In the genomic region with DNA sequence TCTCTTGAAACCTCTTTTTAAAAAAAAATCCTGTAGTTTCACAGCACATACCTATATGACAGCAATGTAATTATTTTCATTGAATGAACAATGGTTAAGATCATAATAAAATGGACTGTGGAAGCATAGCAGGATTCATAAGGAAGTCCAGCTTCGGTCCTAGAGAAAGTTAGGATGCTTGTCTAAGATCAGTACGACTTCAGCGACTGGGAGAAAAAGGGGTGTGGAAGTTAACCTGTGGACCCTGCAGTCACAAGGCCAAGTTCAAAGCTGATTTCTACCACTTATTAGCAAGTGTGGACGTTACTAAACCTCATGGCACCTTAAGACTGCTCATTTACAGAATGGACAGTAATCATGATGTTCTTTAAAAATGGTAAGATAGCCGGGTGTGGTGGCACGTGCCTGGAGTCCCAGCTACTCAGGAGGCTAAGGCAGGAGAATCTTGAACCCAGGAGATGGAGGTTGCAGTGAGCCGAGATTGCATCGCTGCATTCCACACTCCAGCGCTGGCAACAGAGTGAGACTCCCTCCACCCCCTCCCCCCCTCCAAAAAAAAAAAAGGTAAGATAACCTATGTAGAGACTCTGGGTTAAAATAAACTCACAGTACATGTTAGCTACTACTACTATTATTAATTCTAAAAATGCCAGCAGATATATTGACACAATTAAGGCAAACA, we compare ENCODE assay signal across 14 cellular contexts.
DNase-seq lines count a peak whose midpoint lies in the region; ATAC-seq and TF ChIP-seq lines count a peak whose summit lies in the region.
"Had no signal": no experiment of that assay in that cellular context is flagged by ENCODE, and none has a peak within 500 bp of the region (broad histone marks: within the 10 kb centered on the region; RNA-seq: fewer than 3 reads in every experiment).

No MANE protein-coding gene starts in this region.

- TF ChIP-seq POLR2A in sigmoid colon (IDR thresholded peaks at IDR 0.05) (no peak), gastroesophageal sphincter (IDR thresholded peaks at IDR 0.05) (no peak)

- H2BK12ac ChIP-seq in trophoblast cell (ENCODE audit: low read length), result no peak overlapping the region

- H3K27ac ChIP-seq in GM23338 (ENCODE audit: low read depth) (no peak overlapping the region), coronary artery (no peak overlapping the region), sigmoid colon (peak overlapping the region in 2 of 4 donors; percentile 9 to 32), gastroesophageal sphincter (no peak overlapping the region), trophoblast cell (ENCODE audit: low read depth, low read length) (no peak overlapping the region)
- H3K27ac ChIP-seq: vagina had no signal

- H3K9me3 Mint-ChIP-seq in GM23338, result no peaks in the 10 kb centered on the region

- no peak overlapping the region for H4K12ac ChIP-seq in trophoblast cell (ENCODE audit: low read depth, low read length)

- peaks cover 6% of the 10 kb centered on the region for H3K4me1 ChIP-seq in BE2C
- peaks cover 16% of the 10 kb centered on the region for H3K4me1 ChIP-seq in GM23338 (ENCODE audit: insufficient read depth)
- peaks cover 42% of the 10 kb centered on the region for H3K4me1 ChIP-seq in mucosa of stomach (ENCODE audit: control insufficient read depth, insufficient read depth, low read length)
- peaks cover 0 to 51% (median 23%) of the 10 kb centered on the region in 4 donors for H3K4me1 ChIP-seq in sigmoid colon
- H3K4me1 ChIP-seq in gastroesophageal sphincter, result peaks cover 0 to 53% (median 0%) of the 10 kb centered on the region in 3 donors
- peaks cover 0 to 2% of the 10 kb centered on the region in 2 experiments for H3K4me1 ChIP-seq in trophoblast cell (ENCODE audit: control insufficient read depth in 1 of 2, insufficient read depth in 2 of 2, low read length in 2 of 2)
- H3K4me1 ChIP-seq: vagina had no signal

- H3K9ac ChIP-seq in mucosa of stomach (ENCODE audit: low read length) (peak overlapping the region; percentile 16), trophoblast cell (ENCODE audit: low read length) (no peak overlapping the region)

- no peak overlapping the region for H3K4ac ChIP-seq in trophoblast cell (ENCODE audit: low read depth, low read length)

- no peak overlapping the region for H3K18ac ChIP-seq in trophoblast cell (ENCODE audit: low read length)

- peak overlapping the region; percentile 65 for H3K4me2 ChIP-seq in GM23338
- H3K4me2 ChIP-seq in trophoblast cell (ENCODE audit: low read length), result no peak overlapping the region

- H3K9me3 ChIP-seq in BE2C (no peaks in the 10 kb centered on the region), mucosa of stomach (ENCODE audit: control insufficient read depth, low read length) (no peaks in the 10 kb centered on the region), sigmoid colon (no peaks in the 10 kb centered on the region), gastroesophageal sphincter (no peaks in the 10 kb centered on the region), trophoblast cell (ENCODE audit: insufficient read depth, low read depth, low read length) (no peaks in the 10 kb centered on the region)
- H3K9me3 ChIP-seq: vagina had no signal

- H3K27me3 ChIP-seq in BE2C (no peaks in the 10 kb centered on the region), GM23338 (ENCODE audit: insufficient read depth) (peaks cover 48% of the 10 kb centered on the region), mucosa of stomach (ENCODE audit: control insufficient read depth, insufficient read depth, low read length) (no peaks in the 10 kb centered on the region), sigmoid colon (no peaks in the 10 kb centered on the region), gastroesophageal sphincter (no peaks in the 10 kb centered on the region), trophoblast cell (ENCODE audit: insufficient read depth, low read length) (no peaks in the 10 kb centered on the region)
- H3K27me3 ChIP-seq: vagina had no signal

- no peak overlapping the region for H2BK120ac ChIP-seq in trophoblast cell (ENCODE audit: insufficient read depth, low read length, poor library complexity)

- H3K27me3 Mint-ChIP-seq in GM23338 (ENCODE audit: insufficient read depth, low read depth, poor library complexity), result peaks cover 6% of the 10 kb centered on the region

- H3K14ac ChIP-seq in trophoblast cell (ENCODE audit: low read length), result no peak overlapping the region

- H3K23ac ChIP-seq in trophoblast cell (ENCODE audit: low read length), result no peak overlapping the region

- no peak overlapping the region for H2AFZ ChIP-seq in GM23338
- no peak overlapping the region for H2AFZ ChIP-seq in trophoblast cell (ENCODE audit: insufficient read depth, low read length, poor library complexity)

- no peak overlapping the region for H3K27ac Mint-ChIP-seq in GM23338

- peak overlapping the region; percentile 75; the same call in 1 of the 3 replicates for H3K4me3 Mint-ChIP-seq in GM23338

- peak overlapping the region; percentile 64 for H3K4me3 ChIP-seq in BE2C (ENCODE audit: low read depth, low read length)
- peak overlapping the region; percentile 45 for H3K4me3 ChIP-seq in GM23338
- peak overlapping the region; percentile 61 for H3K4me3 ChIP-seq in coronary artery
- H3K4me3 ChIP-seq in mucosa of stomach (ENCODE audit: low read length), result no peak overlapping the region
- peak overlapping the region in 1 of 4 donors; percentile 22 for H3K4me3 ChIP-seq in sigmoid colon
- H3K4me3 ChIP-seq in gastroesophageal sphincter, result peak overlapping the region in 1 of 2 donors; percentile 36
- H3K4me3 ChIP-seq in trophoblast cell (ENCODE audit: low read depth, low read length), result no peak overlapping the region
- H3K4me3 ChIP-seq: lung had no signal

- TF ChIP-seq EP300 in sigmoid colon (IDR thresholded peaks at IDR 0.05) (no peak), gastroesophageal sphincter (IDR thresholded peaks at IDR 0.05) (no peak)

- 0 out of 2 replicates have a peak, but pooled peaks cover 4% of the 10 kb centered on the region for H3K9me2 ChIP-seq in GM23338 (ENCODE audit: insufficient read depth)

- TF ChIP-seq CTCF in BE2C (IDR thresholded peaks at IDR 0.05; ENCODE audit: low read depth, low read length) (no peak), GM23338 (conservative IDR thresholded peaks at IDR 0.05; ENCODE audit: low read depth in 2 of 2) (no peak), coronary artery (IDR thresholded peaks at IDR 0.05) (no peak), sigmoid colon (IDR thresholded peaks at IDR 0.05) (no peak), gastroesophageal sphincter (IDR thresholded peaks at IDR 0.05) (no peak)

- ATAC-seq in GM23338, result no peak
- no peak for ATAC-seq in gastroesophageal sphincter
- ATAC-seq in GM18511 (IDR thresholded peaks at IDR 0.05; ENCODE audit: unreplicated experiment), result no peak
- ATAC-seq: PC-3 had no signal

- 40 to 78% methylated on average over 9 of the region's 9 CpGs for whole genome bisulfite sequencing in sigmoid colon, 2 donors
- WGBS in gastroesophageal sphincter (ENCODE audit: low coverage in 1 of 2), 2 donors, result 62 to 74% methylated on average over 7 to 8 of the region's 9 CpGs
- no CpG with 5 or more reads among the region's 9 CpGs for WGBS in trophoblast cell (ENCODE audit: extremely low coverage, insufficient coverage, insufficient read length)

- H2BK5ac ChIP-seq in trophoblast cell (ENCODE audit: low read depth, low read length, poor library complexity), result no peak overlapping the region

- no peak overlapping the region for H4K91ac ChIP-seq in trophoblast cell (ENCODE audit: low read depth, low read length)

- no peaks in the 10 kb centered on the region for H3K79me1 ChIP-seq in trophoblast cell (ENCODE audit: low read length)

- intact Hi-C loops in sigmoid colon (cut with DNase I), result no loop called here

- no peaks in the 10 kb centered on the region for H3K36me3 Mint-ChIP-seq in GM23338 (ENCODE audit: low read depth)

- no peak overlapping the region for H4K8ac ChIP-seq in trophoblast cell (ENCODE audit: low read depth, low read length)

- no peaks in the 10 kb centered on the region for H3F3A ChIP-seq in GM23338 (replicated peaks; ENCODE audit: low read depth)

- no peaks in the 10 kb centered on the region for H3K79me2 ChIP-seq in GM23338 (replicated peaks; ENCODE audit: insufficient read depth)
- H3K79me2 ChIP-seq in trophoblast cell (ENCODE audit: control insufficient read depth, insufficient read depth, low read length, poor library complexity), result no peaks in the 10 kb centered on the region

- H4K20me1 ChIP-seq in GM23338 (replicated peaks; ENCODE audit: insufficient read depth), result no peaks in the 10 kb centered on the region; the same call in 1 of the 2 replicates

- H3K4me1 Mint-ChIP-seq in GM23338, result peaks cover 27% of the 10 kb centered on the region

- no peak overlapping the region for H2AK5ac ChIP-seq in trophoblast cell (ENCODE audit: low read length)

- H3K36me3 ChIP-seq in BE2C, result no peaks in the 10 kb centered on the region
- H3K36me3 ChIP-seq in GM23338 (ENCODE audit: insufficient read depth), result no peaks in the 10 kb centered on the region
- H3K36me3 ChIP-seq in mucosa of stomach (ENCODE audit: control insufficient read depth, insufficient read depth, low read length), result no peaks in the 10 kb centered on the region
- H3K36me3 ChIP-seq in sigmoid colon, result peaks cover 0 to 17% (median 0%) of the 10 kb centered on the region in 4 donors
- peaks cover 0 to 10% of the 10 kb centered on the region in 2 donors for H3K36me3 ChIP-seq in gastroesophageal sphincter
- H3K36me3 ChIP-seq in trophoblast cell (ENCODE audit: control insufficient read depth in 1 of 2, insufficient read depth in 2 of 2, low read length in 2 of 2), result no peaks in the 10 kb centered on the region
- H3K36me3 ChIP-seq: vagina had no signal

- DNase-seq in BE2C (no peak), GM23338 (ENCODE audit: low spot score) (peak; percentile 33), coronary artery (ENCODE audit: low spot score) (no peak), sigmoid colon (no peak), trophoblast cell (no peak)
- DNase-seq: AML-193, erythroblast, NCI-H446 treated with DMSO at 0.1 percent for 48 hours, PC-3 had no signal

TF ChIP-seq in GM23338, 12 proteins besides CTCF, POLR2A, EP300 and RAD21 (continues in another document):
- TF ChIP-seq NANOG (IDR thresholded peaks at IDR 0.05; ENCODE audit: borderline replicate concordance), result no peak
- TF ChIP-seq ZNF114 (CRISPR knock-in tag; IDR thresholded peaks at IDR 0.05), result no peak
- TF ChIP-seq EZH2phosphoT487 (IDR thresholded peaks at IDR 0.05; ENCODE audit: unreplicated experiment), result no peak
- TF ChIP-seq STAT1 (IDR thresholded peaks at IDR 0.05; ENCODE audit: unreplicated experiment), result no peak

Comparison
In these comparisons a context has a peak if more than half of its experiments do, and no peak if none do; other contexts are left out.
1. H3K4me3 ChIP-seq: peak in BE2C (single experiment), GM23338 (single experiment) and coronary artery (single experiment); none in mucosa of stomach (single experiment) and trophoblast cell (single experiment).